ENCODE assay signal across 30 cellular contexts in the genomic region with DNA sequence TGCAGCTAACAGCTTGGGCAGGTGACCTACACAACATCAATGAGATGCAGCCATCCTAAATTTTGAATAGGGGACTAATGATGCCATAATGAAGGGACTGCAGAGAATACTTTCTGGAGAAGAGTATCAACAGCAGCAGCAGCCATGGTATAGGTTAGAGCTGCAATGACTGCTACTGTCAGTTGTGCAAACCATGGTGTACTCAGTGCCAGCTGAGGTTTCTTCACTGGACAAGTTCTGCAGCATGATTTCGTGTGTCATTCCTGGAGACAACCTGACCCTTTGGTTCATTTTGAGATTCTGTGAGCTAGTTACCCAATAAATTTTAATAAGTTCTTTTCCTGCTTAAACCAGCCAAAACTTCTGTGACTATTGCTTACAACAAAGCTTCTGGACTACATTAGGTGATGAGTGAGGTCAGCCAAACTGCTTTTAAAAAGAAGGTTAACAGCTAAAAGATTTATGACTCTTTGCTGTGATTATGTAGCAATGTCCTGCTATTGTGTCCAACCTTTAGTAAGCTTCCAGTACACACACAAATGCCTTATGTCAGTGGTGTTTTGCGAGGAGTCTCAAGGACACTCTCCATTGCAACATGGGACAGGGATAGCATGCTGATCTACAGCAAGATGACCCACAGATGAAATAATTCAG. TPM values are rescaled to one million over a fixed set of nuclear protein-coding genes. Genes with fewer than 3 reads are reported as not detected.
DNase-seq lines count a peak whose midpoint lies in the region; TF ChIP-seq lines count a peak whose summit lies in the region.
"Had no signal": no experiment of that assay in that cellular context is flagged by ENCODE, and none has a peak within 500 bp of the region (broad histone marks: within the 10 kb centered on the region; RNA-seq: fewer than 3 reads in every experiment).

No MANE protein-coding gene starts in this region.

- H3K4me3 Mint-ChIP-seq in endothelial cell (ENCODE audit: unreplicated experiment) (no peak overlapping the region), immature natural killer cell (no peak overlapping the region)
- H3K4me3 Mint-ChIP-seq: activated CD4-positive, alpha-beta T cell treated with anti-CD3 and anti-CD28 coated beads for 36 hours; activated CD8-positive, alpha-beta T cell treated with anti-CD3 and anti-CD28 coated beads for 36 hours; activated naive CD4-positive, alpha-beta T cell treated with anti-CD3 and anti-CD28 coated beads for 36 hours; activated T-helper 1 cell treated with anti-CD3 and anti-CD28 coated beads, Interleukin-12 subunit alpha, Interleukin-12 subunit beta, Interleukin-2, Interleukin-4 antibody, amounts not matched to agents 30 ng/mL and 10 ng/mL and 1 ng/mL, durations not matched to agents 14 hours and 24 hours and 36 hours; CD4-positive, alpha-beta memory T cell; naive thymus-derived CD8-positive, alpha-beta T cell; stimulated activated effector memory CD8-positive, alpha-beta T cell treated with anti-CD3 and anti-CD28 coated beads, Interleukin-12 subunit alpha, Interleukin-12 subunit beta, amount 100 ng/mL, for 72 hours had no signal

- no peaks in the 10 kb centered on the region for H3K9me3 Mint-ChIP-seq in endothelial cell (ENCODE audit: unreplicated experiment)
- H3K9me3 Mint-ChIP-seq in immature natural killer cell = no peaks in the 10 kb centered on the region
- H3K9me3 Mint-ChIP-seq: activated CD8-positive, alpha-beta T cell treated with anti-CD3 and anti-CD28 coated beads for 36 hours; activated naive CD4-positive, alpha-beta T cell treated with anti-CD3 and anti-CD28 coated beads for 36 hours; activated T-helper 1 cell treated with anti-CD3 and anti-CD28 coated beads, Interleukin-12 subunit alpha, Interleukin-12 subunit beta, Interleukin-2, Interleukin-4 antibody, amounts not matched to agents 30 ng/mL and 10 ng/mL and 1 ng/mL, durations not matched to agents 14 hours and 24 hours and 36 hours; stimulated activated effector memory CD8-positive, alpha-beta T cell treated with anti-CD3 and anti-CD28 coated beads, Interleukin-12 subunit alpha, Interleukin-12 subunit beta, amount 100 ng/mL, for 72 hours had no signal

- H3K27me3 Mint-ChIP-seq in endothelial cell (ENCODE audit: unreplicated experiment) (peaks cover 4% of the 10 kb centered on the region), immature natural killer cell (ENCODE audit: low read depth in 3 of 3) (peaks cover 2 to 3% (median 3%) of the 10 kb centered on the region in 3 donors)
- H3K27me3 Mint-ChIP-seq: activated CD4-positive, alpha-beta T cell treated with anti-CD3 and anti-CD28 coated beads for 36 hours; CD4-positive, alpha-beta memory T cell had no signal

- peak; percentile 10 for DNase-seq in AG08395 (ENCODE audit: low spot score)
- DNase-seq in NCI-H69 (lab: John Stamatoyannopoulos, UW) = peak; percentile 19
- DNase-seq in epithelial cell of esophagus (ENCODE audit: low read depth) = peak; percentile 67
- DNase-seq in left kidney (ENCODE audit: low read depth, low spot score) = peak; percentile 15
- no peak for DNase-seq in endothelial cell (ENCODE audit: low spot score)
- no peak for DNase-seq in immature natural killer cell
- no peak for DNase-seq in SHP77 (lab: John Stamatoyannopoulos, UW)
- no peak for DNase-seq in NCI-H146 (lab: John Stamatoyannopoulos, UW)
- DNase-seq: 8988T; activated CD4-positive, alpha-beta T cell treated with anti-CD3 and anti-CD28 coated beads for 36 hours; activated CD8-positive, alpha-beta memory T cell treated with anti-CD3 and anti-CD28 coated beads, Interleukin-2, amount 50 U/mL, for 48 hours; activated CD8-positive, alpha-beta T cell treated with anti-CD3 and anti-CD28 coated beads for 36 hours; activated naive CD4-positive, alpha-beta T cell treated with anti-CD3 and anti-CD28 coated beads for 36 hours; amygdala; brain microvascular endothelial cell; CD4-positive, alpha-beta memory T cell; dorsolateral prefrontal cortex; foreskin keratinocyte; Kasumi-1; lower lobe of right lung; naive thymus-derived CD8-positive, alpha-beta T cell; NCI-H1694; NCI-H748 treated with DMSO at 0.1 percent for 48 hours; psoas muscle; stimulated activated CD4-positive, alpha-beta T cell treated with anti-CD3 and anti-CD28 coated beads, Interleukin-15, amount 100 ng/mL, for 24 hours; SW 1271; transverse colon had no signal

- TF ChIP-seq CTCF in epithelial cell of esophagus (IDR thresholded peaks at IDR 0.05; ENCODE audit: insufficient read depth, low read depth, low read length, missing control alignments) = no peak
- TF ChIP-seq CTCF in endothelial cell (IDR thresholded peaks at IDR 0.05; ENCODE audit: unreplicated experiment) = no peak

- no peak overlapping the region for H3K4me3 ChIP-seq in epithelial cell of esophagus (ENCODE audit: low read length)
- H3K4me3 ChIP-seq: dorsolateral prefrontal cortex, lower lobe of right lung, psoas muscle, transverse colon had no signal

- H3K4me1 Mint-ChIP-seq in endothelial cell (ENCODE audit: unreplicated experiment) = peaks cover 7% of the 10 kb centered on the region
- H3K4me1 Mint-ChIP-seq in immature natural killer cell = no peaks in the 10 kb centered on the region
- H3K4me1 Mint-ChIP-seq: CD4-positive, alpha-beta memory T cell; stimulated activated effector memory CD8-positive, alpha-beta T cell treated with anti-CD3 and anti-CD28 coated beads, Interleukin-12 subunit alpha, Interleukin-12 subunit beta, amount 100 ng/mL, for 72 hours had no signal

- H3K27ac Mint-ChIP-seq in endothelial cell (ENCODE audit: unreplicated experiment) (no peak overlapping the region), immature natural killer cell (no peak overlapping the region)
- H3K27ac Mint-ChIP-seq: activated CD4-positive, alpha-beta T cell treated with anti-CD3 and anti-CD28 coated beads for 36 hours; activated CD8-positive, alpha-beta T cell treated with anti-CD3 and anti-CD28 coated beads for 36 hours; activated naive CD4-positive, alpha-beta T cell treated with anti-CD3 and anti-CD28 coated beads for 36 hours; activated T-helper 1 cell treated with anti-CD3 and anti-CD28 coated beads, Interleukin-12 subunit alpha, Interleukin-12 subunit beta, Interleukin-2, Interleukin-4 antibody, amounts not matched to agents 30 ng/mL and 10 ng/mL and 1 ng/mL, durations not matched to agents 14 hours and 24 hours and 36 hours; CD4-positive, alpha-beta memory T cell; naive thymus-derived CD8-positive, alpha-beta T cell; stimulated activated effector memory CD8-positive, alpha-beta T cell treated with anti-CD3 and anti-CD28 coated beads, Interleukin-12 subunit alpha, Interleukin-12 subunit beta, amount 100 ng/mL, for 72 hours had no signal

- H3K36me3 Mint-ChIP-seq in endothelial cell (ENCODE audit: low read depth, unreplicated experiment) = peaks cover 3% of the 10 kb centered on the region
- H3K36me3 Mint-ChIP-seq in immature natural killer cell = no peaks in the 10 kb centered on the region
- H3K36me3 Mint-ChIP-seq: CD4-positive, alpha-beta memory T cell; naive thymus-derived CD8-positive, alpha-beta T cell; stimulated activated effector memory CD8-positive, alpha-beta T cell treated with anti-CD3 and anti-CD28 coated beads, Interleukin-12 subunit alpha, Interleukin-12 subunit beta, amount 100 ng/mL, for 72 hours had no signal

RNA-seq across cellular contexts. Expression of a gene that starts 4.8 kb away (rescaled TPM):
- total RNA-seq in endothelial cell (ENCODE audit: unreplicated experiment) = 0.33 TPM
- polyA plus RNA-seq in immature natural killer cell = not detected
- total RNA-seq: activated CD4-positive, alpha-beta T cell treated with anti-CD3 and anti-CD28 coated beads for 36 hours; activated CD8-positive, alpha-beta T cell treated with anti-CD3 and anti-CD28 coated beads for 36 hours; activated naive CD4-positive, alpha-beta T cell treated with anti-CD3 and anti-CD28 coated beads for 36 hours; CD4-positive, alpha-beta memory T cell; foreskin keratinocyte; lower lobe of right lung; naive thymus-derived CD8-positive, alpha-beta T cell; psoas muscle; subcutaneous adipose tissue; transverse colon had no signal
- polyA plus RNA-seq: CD4-positive, alpha-beta memory T cell; foreskin keratinocyte; naive thymus-derived CD8-positive, alpha-beta T cell; psoas muscle had no signal

Comparison
In these comparisons a context has a peak if more than half of its experiments do, and no peak if none do; other contexts are left out.
1. DNase-seq: peak in AG08395 (single experiment), NCI-H69 (single experiment), epithelial cell of esophagus (single experiment) and left kidney (single experiment); none in endothelial cell (single experiment), immature natural killer cell (0 of 3), SHP77 (0 of 2) and NCI-H146 (single experiment).